8 cellular contexts compared by ENCODE assay signal in genomic region chr5:40578501-40579451, GRCh38.
A peak's percentile ranks its signal among the peaks of the same experiment; 100 is the strongest.
DNase-seq lines count a peak whose midpoint lies in the region; ATAC-seq and TF ChIP-seq lines count a peak whose summit lies in the region.

No MANE protein-coding gene starts in this region.

- H3K9me3 Mint-ChIP-seq in natural killer cell treated with Interleukin-12 subunit alpha and Interleukin-12 subunit beta and Interleukin-15 and Interleukin-18, amount 100 ng/mL, for 72 hours = no peaks in the 10 kb centered on the region
- H3K9me3 Mint-ChIP-seq in natural killer cell = no peaks in the 10 kb centered on the region

- H3K9me3 ChIP-seq in ascending aorta = no peaks in the 10 kb centered on the region

- no peak for DNase-seq in natural killer cell treated with Interleukin-12 subunit alpha and Interleukin-12 subunit beta and Interleukin-15 and Interleukin-18, amount 100 ng/mL, for 72 hours (ENCODE audit: low spot score)
- DNase-seq in natural killer cell (no peak), NCI-H345 treated with DMSO at 0.1 percent for 48 hours (lab: John Stamatoyannopoulos, UW; ENCODE audit: unreplicated experiment) (no peak), ascending aorta (ENCODE audit: low spot score in 2 of 2) (no peak), middle frontal gyrus (ENCODE audit: extremely low spot score, low spot score) (no peak)
- DNase-seq in activated naive CD4-positive, alpha-beta T cell treated with anti-CD3 and anti-CD28 coated beads, Interleukin-2, amount 50 U/mL, for 16 hours = peak; percentile 69
- DNase-seq in stimulated activated naive CD8-positive, alpha-beta T cell treated with anti-CD3 and anti-CD28 coated beads, Interleukin-15, Interleukin-2, amounts not matched to agents 100 U/mL and 50 U/mL, for 24 hours = peak; percentile 60

- no peak overlapping the region for H3K27ac ChIP-seq in ascending aorta

- H3K27me3 Mint-ChIP-seq in natural killer cell treated with Interleukin-12 subunit alpha and Interleukin-12 subunit beta and Interleukin-15 and Interleukin-18, amount 100 ng/mL, for 72 hours = peaks cover 0 to 2% of the 10 kb centered on the region in 2 donors
- H3K27me3 Mint-ChIP-seq in natural killer cell (ENCODE audit: low read depth in 2 of 2) = no peaks in the 10 kb centered on the region

- TF ChIP-seq CTCF in natural killer cell (IDR thresholded peaks at IDR 0.05) = no peak
- no peak for TF ChIP-seq CTCF in ascending aorta (IDR thresholded peaks at IDR 0.05)

- H3K27me3 ChIP-seq in ascending aorta = no peaks in the 10 kb centered on the region

- peaks cover 19 to 27% of the 10 kb centered on the region in 2 donors for H3K4me1 Mint-ChIP-seq in natural killer cell treated with Interleukin-12 subunit alpha and Interleukin-12 subunit beta and Interleukin-15 and Interleukin-18, amount 100 ng/mL, for 72 hours (ENCODE audit: low read depth in 2 of 2)
- peaks cover 0 to 19% of the 10 kb centered on the region in 2 donors for H3K4me1 Mint-ChIP-seq in natural killer cell

- H3K27ac Mint-ChIP-seq in natural killer cell treated with Interleukin-12 subunit alpha and Interleukin-12 subunit beta and Interleukin-15 and Interleukin-18, amount 100 ng/mL, for 72 hours = peak overlapping the region; percentile 69 to 73
- peak overlapping the region in 1 of 2 donors; percentile 7 for H3K27ac Mint-ChIP-seq in natural killer cell

- H3K4me3 ChIP-seq in ascending aorta = no peak overlapping the region

- peaks cover 9% of the 10 kb centered on the region for H3K36me3 Mint-ChIP-seq in natural killer cell treated with Interleukin-12 subunit alpha and Interleukin-12 subunit beta and Interleukin-15 and Interleukin-18, amount 100 ng/mL, for 72 hours
- H3K36me3 Mint-ChIP-seq in natural killer cell = no peaks in the 10 kb centered on the region

- H3K4me3 Mint-ChIP-seq in natural killer cell treated with Interleukin-12 subunit alpha and Interleukin-12 subunit beta and Interleukin-15 and Interleukin-18, amount 100 ng/mL, for 72 hours = peak overlapping the region; percentile 79
- no peak overlapping the region for H3K4me3 Mint-ChIP-seq in natural killer cell

- intact Hi-C loops in natural killer cell (cut with micrococcal nuclease) (no loop called here), ascending aorta (cut with DNase I) (no loop called here)

- peak; percentile 89 to 97 for ATAC-seq in natural killer cell treated with Interleukin-12 subunit alpha and Interleukin-12 subunit beta and Interleukin-15 and Interleukin-18, amount 100 ng/mL, for 72 hours
- ATAC-seq in natural killer cell (no peak), HG03439 (IDR thresholded peaks at IDR 0.05; ENCODE audit: unreplicated experiment) (peak; percentile 99)
- peak; percentile 98 for ATAC-seq in stimulated activated naive CD8-positive, alpha-beta T cell treated with anti-CD3 and anti-CD28 coated beads, Interleukin-15, Interleukin-2, amounts not matched to agents 100 U/mL and 50 U/mL, for 24 hours

- H3K36me3 ChIP-seq in ascending aorta = no peaks in the 10 kb centered on the region

- no peaks in the 10 kb centered on the region for H3K4me1 ChIP-seq in ascending aorta

Comparison
In these comparisons a context has a peak if more than half of its experiments do, and no peak if none do; other contexts are left out.
1. ATAC-seq: peak in natural killer cell treated with Interleukin-12 subunit alpha and Interleukin-12 subunit beta and Interleukin-15 and Interleukin-18, amount 100 ng/mL, for 72 hours (2 of 2), HG03439 (single experiment) and stimulated activated naive CD8-positive, alpha-beta T cell treated with anti-CD3 and anti-CD28 coated beads, Interleukin-15, Interleukin-2, amounts not matched to agents 100 U/mL and 50 U/mL, for 24 hours (single experiment); none in natural killer cell (0 of 3).
2. DNase-seq: peak in activated naive CD4-positive, alpha-beta T cell treated with anti-CD3 and anti-CD28 coated beads, Interleukin-2, amount 50 U/mL, for 16 hours (single experiment) and stimulated activated naive CD8-positive, alpha-beta T cell treated with anti-CD3 and anti-CD28 coated beads, Interleukin-15, Interleukin-2, amounts not matched to agents 100 U/mL and 50 U/mL, for 24 hours (single experiment); none in natural killer cell treated with Interleukin-12 subunit alpha and Interleukin-12 subunit beta and Interleukin-15 and Interleukin-18, amount 100 ng/mL, for 72 hours (single experiment), natural killer cell (single experiment), NCI-H345 treated with DMSO at 0.1 percent for 48 hours (single experiment), ascending aorta (0 of 2) and middle frontal gyrus (single experiment).